29 cellular contexts compared by ENCODE assay signal in genomic region chr12:83856803-83857202, GRCh38.
"Had no signal": no experiment of that assay in that cellular context is flagged by ENCODE, and none has a peak within 500 bp of the region (broad histone marks: within the 10 kb centered on the region; RNA-seq: fewer than 3 reads in every experiment).

No MANE protein-coding gene starts in this region.

- H3K36me3 ChIP-seq: neural progenitor cell, ovary, spleen, suprapubic skin, tibial artery, transverse colon, upper lobe of right lung, uterus had no signal

- H3K9me3 ChIP-seq: suprapubic skin, testis, uterus had no signal

- H3K27me3 ChIP-seq: neural progenitor cell, ovary, spleen, suprapubic skin, testis, tibial artery, transverse colon, upper lobe of right lung, uterus had no signal

- H3K27ac Mint-ChIP-seq: natural killer cell; nephron; neural progenitor cell; progenitor cell of endocrine pancreas; stimulated activated memory B cell treated with anti-CD40 and anti-IgM and Interleukin-4, amounts not matched to agents 10 μg/mL and 1 μg/mL and 100 μg/mL, for 72 hours; stimulated activated naive CD8-positive, alpha-beta T cell treated with anti-CD3 and anti-CD28 coated beads, Interleukin-15, amount 100 ng/mL, for 72 hours; type B pancreatic cell had no signal

- H3K4me1 Mint-ChIP-seq: natural killer cell; nephron; neural progenitor cell; stimulated activated memory B cell treated with anti-CD40 and anti-IgM and Interleukin-4, amounts not matched to agents 10 μg/mL and 1 μg/mL and 100 μg/mL, for 72 hours; stimulated activated naive CD8-positive, alpha-beta T cell treated with anti-CD3 and anti-CD28 coated beads, Interleukin-15, amount 100 ng/mL, for 72 hours had no signal

- H3K4me3 Mint-ChIP-seq: natural killer cell; nephron; neural progenitor cell; stimulated activated memory B cell treated with anti-CD40 and anti-IgM and Interleukin-4, amounts not matched to agents 10 μg/mL and 1 μg/mL and 100 μg/mL, for 72 hours; stimulated activated naive CD8-positive, alpha-beta T cell treated with anti-CD3 and anti-CD28 coated beads, Interleukin-15, amount 100 ng/mL, for 72 hours; type B pancreatic cell had no signal

- DNase-seq: natural killer cell; occipital lobe; ovary; psoas muscle; right cardiac atrium; spleen; stimulated activated CD4-positive, alpha-beta T cell treated with anti-CD3 and anti-CD28 coated beads, Interleukin-12 subunit alpha, Interleukin-12 subunit beta, amount 100 ng/mL, for 4 hours; stimulated activated CD4-positive, alpha-beta T cell treated with anti-CD3 and anti-CD28 coated beads, Interleukin-1b, Interleukin-23, amount 100 ng/mL, for 48 hours; stimulated activated CD4-positive, alpha-beta T cell treated with anti-CD3 and anti-CD28 coated beads, Interleukin-4, amount 100 ng/mL, for 1 hour; stimulated activated CD4-positive, alpha-beta T cell treated with anti-CD3 and anti-CD28 coated beads, Interleukin-4, amount 100 ng/mL, for 4 hours; stimulated activated CD8-positive, alpha-beta memory T cell treated with anti-CD3 and anti-CD28 coated beads, Interleukin-4, amount 100 ng/mL, for 48 hours; stimulated activated naive CD4-positive, alpha-beta T cell; stimulated activated naive CD8-positive, alpha-beta T cell treated with anti-CD3 and anti-CD28 coated beads, Interleukin-15, amount 100 ng/mL, for 72 hours; stimulated activated naive CD8-positive, alpha-beta T cell treated with anti-CD3 and anti-CD28 coated beads, Interleukin-15, Interleukin-2, amounts not matched to agents 100 U/mL and 50 U/mL, for 24 hours; substantia nigra; testis; tibial artery; transverse colon; upper lobe of right lung; uterus had no signal

- H3K4me3 ChIP-seq: neural progenitor cell, ovary, psoas muscle, skin epidermis, smooth muscle cell, spleen, suprapubic skin, testis, tibial artery, transverse colon, upper lobe of right lung, uterus had no signal

- H3K9ac ChIP-seq: neural progenitor cell, parathyroid adenoma had no signal

- H3K4me1 ChIP-seq: neural progenitor cell, parathyroid adenoma, psoas muscle, spleen, suprapubic skin, testis, tibial artery, transverse colon, upper lobe of right lung, uterus had no signal

- H3K36me3 Mint-ChIP-seq: natural killer cell; neural progenitor cell; stimulated activated memory B cell treated with anti-CD40 and anti-IgM and Interleukin-4, amounts not matched to agents 10 μg/mL and 1 μg/mL and 100 μg/mL, for 72 hours; type B pancreatic cell had no signal

- H3K27ac ChIP-seq: neural progenitor cell, ovary, parathyroid adenoma, psoas muscle, skin epidermis, spleen, suprapubic skin, testis, tibial artery, transverse colon, upper lobe of right lung, uterus had no signal

- H3K27me3 Mint-ChIP-seq: progenitor cell of endocrine pancreas; stimulated activated memory B cell treated with anti-CD40 and anti-IgM and Interleukin-4, amounts not matched to agents 10 μg/mL and 1 μg/mL and 100 μg/mL, for 72 hours; stimulated activated naive CD8-positive, alpha-beta T cell treated with anti-CD3 and anti-CD28 coated beads, Interleukin-15, amount 100 ng/mL, for 72 hours; type B pancreatic cell had no signal
